ENCODE assay signal across 14 cellular contexts in the genomic region with DNA sequence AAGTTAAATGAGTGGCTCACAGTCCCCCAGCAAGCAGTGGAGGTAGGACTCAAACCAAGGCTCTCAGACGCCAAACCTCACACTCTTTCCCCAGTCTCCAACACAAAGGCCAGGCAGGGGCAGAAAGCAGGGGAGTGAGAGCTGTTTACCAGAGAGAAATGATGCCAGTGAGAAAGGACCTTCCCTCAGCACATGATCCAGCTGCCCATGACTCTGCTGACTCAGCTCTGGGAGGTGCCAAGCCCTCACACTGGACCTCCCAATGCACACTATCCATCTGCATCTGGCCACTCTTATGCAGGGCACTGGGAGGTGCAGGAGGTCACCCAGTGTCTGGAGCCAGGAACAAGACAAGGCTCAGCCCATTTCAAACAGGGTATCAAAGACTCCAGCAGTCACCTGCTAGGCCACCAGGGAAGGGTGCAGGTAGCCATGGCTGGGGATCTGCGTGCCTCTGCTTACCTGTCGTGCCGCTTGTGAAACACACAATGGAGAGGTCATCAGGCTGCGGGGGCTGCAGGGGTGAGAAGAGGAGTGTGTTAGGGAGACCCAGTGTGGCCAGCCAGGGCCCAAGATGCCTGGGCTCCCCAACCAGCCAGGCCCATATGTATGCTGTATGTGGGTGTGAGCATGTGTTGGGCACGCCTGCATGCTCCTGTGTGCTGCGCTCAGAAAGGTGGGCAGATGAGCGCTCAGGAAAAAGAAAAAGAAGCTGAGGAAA. TPM values are rescaled to one million over a fixed set of nuclear protein-coding genes. Genes with fewer than 3 reads are reported as not detected.
"Had no signal": no experiment of that assay in that cellular context is flagged by ENCODE, and none has a peak within 500 bp of the region (broad histone marks: within the 10 kb centered on the region; RNA-seq: fewer than 3 reads in every experiment).

No MANE protein-coding gene starts in this region.

- H3K4me1 ChIP-seq: adrenal gland, foreskin keratinocyte, parathyroid adenoma, right atrium auricular region had no signal

- H3K9ac ChIP-seq: parathyroid adenoma had no signal

- H3K9me3 ChIP-seq: adrenal gland, esophagus muscularis mucosa, heart right ventricle, right atrium auricular region had no signal

- H3K4me3 ChIP-seq: adrenal gland, esophagus muscularis mucosa, heart right ventricle, right atrium auricular region, skin epidermis had no signal

- ATAC-seq: activated CD8-positive, alpha-beta T cell treated with anti-CD3 and anti-CD28 coated beads for 36 hours; foreskin keratinocyte; heart right ventricle; left ventricle myocardium superior had no signal

- H3K36me3 ChIP-seq: adrenal gland, esophagus muscularis mucosa, heart right ventricle, right atrium auricular region had no signal

- DNase-seq: activated CD4-positive, alpha-beta T cell treated with anti-CD3 and anti-CD28 coated beads for 4 hours; activated CD8-positive, alpha-beta memory T cell treated with anti-CD3 and anti-CD28 coated beads, Interleukin-2, amount 50 U/mL, for 4 hours; activated CD8-positive, alpha-beta T cell treated with anti-CD3 and anti-CD28 coated beads for 36 hours; activated naive CD4-positive, alpha-beta T cell treated with anti-CD3 and anti-CD28 coated beads, Interleukin-2, amount 50 U/mL, for 16 hours; adrenal gland; cerebellar nuclear complex; foreskin keratinocyte; heart right ventricle; left ventricle myocardium superior; trophoblast cell had no signal

- H3K27ac ChIP-seq: adrenal gland, esophagus muscularis mucosa, foreskin keratinocyte, heart right ventricle, parathyroid adenoma, right atrium auricular region, skin epidermis had no signal

- H3K27me3 ChIP-seq: adrenal gland, esophagus muscularis mucosa, heart right ventricle, right atrium auricular region had no signal

- H2AFZ ChIP-seq: parathyroid adenoma had no signal

RNA-seq across cellular contexts. Expression of a gene that starts 39.6 kb away (rescaled TPM):
- polyA plus RNA-seq: adrenal gland, foreskin keratinocyte had no signal
